9 cellular contexts compared by ENCODE assay signal in genomic region chr22:30920407-30920806, GRCh38. TPM values are rescaled to one million over a fixed set of nuclear protein-coding genes. Genes with fewer than 3 reads are reported as not detected.
DNase-seq lines count a peak whose midpoint lies in the region; ATAC-seq, FAIRE-seq and TF ChIP-seq lines count a peak whose summit lies in the region.
"Had no signal": no experiment of that assay in that cellular context is flagged by ENCODE, and none has a peak within 500 bp of the region (broad histone marks: within the 10 kb centered on the region; RNA-seq: fewer than 3 reads in every experiment).

No MANE protein-coding gene starts in this region.

- in situ Hi-C loops in IMR-90 (cut with MboI; ENCODE audit: low sequenced_read_pairs), result loop anchor here (5.0 to 10.0 kb wide), 2 partner anchors 158 to 286 kb away; partner anchors contain the start of gene SLC35E4

- no peaks in the 10 kb centered on the region; the same call in 1 of the 2 replicates for H3K9me1 ChIP-seq in IMR-90 (ENCODE audit: insufficient read depth, low read length)

- no peak overlapping the region for H3K14ac ChIP-seq in IMR-90 (replicated peaks; ENCODE audit: low read depth, low read length)

- peak overlapping the region; percentile 87 for H3K4me2 ChIP-seq in IMR-90 (ENCODE audit: low read depth, low read length)

- no peak overlapping the region for H3K18ac ChIP-seq in IMR-90 (ENCODE audit: low read depth, low read length)

- no peaks in the 10 kb centered on the region for H3K27me3 ChIP-seq in IMR-90 (ENCODE audit: control insufficient read depth, insufficient read depth, low read length)
- H3K27me3 ChIP-seq in testis, result no peaks in the 10 kb centered on the region

- TF ChIP-seq POLR2A in IMR-90 (IDR thresholded peaks at IDR 0.05; ENCODE audit: low read depth, low read length), result no peak
- TF ChIP-seq POLR2A in testis (IDR thresholded peaks at IDR 0.05), result no peak

- peak; percentile 86 for TF ChIP-seq RAD21 in IMR-90 (IDR thresholded peaks at IDR 0.05; ENCODE audit: low read length)

- TF ChIP-seq CTCF in D721Med (IDR thresholded peaks at IDR 0.05; ENCODE audit: insufficient read depth, missing control alignments) (peak; percentile 87), IMR-90 (conservative IDR thresholded peaks at IDR 0.05; ENCODE audit: low read depth, low read length) (peak; percentile 87), foreskin fibroblast (IDR thresholded peaks at IDR 0.05; ENCODE audit: low read depth, low read length) (peak; percentile 89), omental fat pad (IDR thresholded peaks at IDR 0.05) (peak in 2 of 3 donors; percentile 37 to 71), testis (IDR thresholded peaks at IDR 0.05) (peak; percentile 77 to 86 (median 84))

- H3K79me1 ChIP-seq in IMR-90 (ENCODE audit: low read depth in 1 of 2, low read length in 2 of 2), result no peaks in the 10 kb centered on the region; a peak in 1 of 4 replicates

- H3K36me3 ChIP-seq in IMR-90 (ENCODE audit: control insufficient read depth, insufficient read depth, low read length) (peaks cover 6% of the 10 kb centered on the region; the same call in 1 of the 2 replicates), testis (ENCODE audit: low read depth, missing control alignments) (no peaks in the 10 kb centered on the region)

- no peak overlapping the region for H2BK20ac ChIP-seq in IMR-90 (ENCODE audit: low read depth, low read length)

- H3K4me1 ChIP-seq in IMR-90 (ENCODE audit: control insufficient read depth, insufficient read depth, low read length) (no peaks in the 10 kb centered on the region; the same call in 1 of the 2 replicates), testis (peaks cover 5% of the 10 kb centered on the region)

- H4K20me1 ChIP-seq in IMR-90 (ENCODE audit: insufficient read depth, low read length), result no peaks in the 10 kb centered on the region

- CTCF ChIA-PET in IMR-90 (lab: Yijun Ruan, JAX), result interaction anchor here (0.6 to 1.9 kb wide), 17 partner anchors 8 to 1548 kb away, joined by 3 to 12 read pairs (median 5); no protein-coding TSS in a partner anchor

- POLR2A ChIA-PET in IMR-90 (lab: Charles Lee; ENCODE audit: unreplicated experiment), result no interaction called here

- H2AK5ac ChIP-seq in IMR-90 (ENCODE audit: low read depth, low read length), result no peak overlapping the region

- no TSS peak for BruUV-seq in IMR-90 (replicated peaks; lab: Mats Ljungman, UMichigan)

- ATAC-seq in IMR-90 (ENCODE audit: low read depth) (peak; percentile 90), omental fat pad (ENCODE audit: low FRiP score) (no peak), GM21786 (IDR thresholded peaks at IDR 0.05; ENCODE audit: unreplicated experiment) (no peak)

- no peak overlapping the region for H2BK120ac ChIP-seq in IMR-90 (ENCODE audit: low read depth, low read length)

- H2AK9ac ChIP-seq in IMR-90 (replicated peaks; ENCODE audit: low read depth, low read length, poor library complexity), result no peak overlapping the region

- intact Hi-C loops in IMR-90 (cut with micrococcal nuclease), result loop anchor here (1.0 kb wide), 2 partner anchors 157 to 286 kb away; no protein-coding TSS in a partner anchor
- intact Hi-C loops in testis (cut with DNase I; ENCODE audit: low total_unique reads), result loop anchor here (10.0 kb wide), 2 partner anchors 156 to 286 kb away; partner anchors contain the start of gene SLC35E4

- H3K27ac ChIP-seq in IMR-90 (ENCODE audit: insufficient read depth, low read length) (no peak overlapping the region), testis (no peak overlapping the region)

- no peak for FAIRE-seq in D721Med (lab: Jason Lieb, UNC)
- FAIRE-seq: colon had no signal

- no peak overlapping the region for H2BK5ac ChIP-seq in IMR-90 (ENCODE audit: low read depth, low read length, poor library complexity, severe bottlenecking)

- DNase-seq in D721Med (ENCODE audit: insufficient read length, low spot score) (no peak), IMR-90 (peak; percentile 59), SHP77 treated with DMSO at 0.1 percent for 48 hours (lab: John Stamatoyannopoulos, UW) (peak; percentile 29), activated gamma-delta T cell (lab: John Stamatoyannopoulos, UW) (peak; percentile 53), foreskin fibroblast (peak; percentile 53 to 87), omental fat pad (ENCODE audit: low spot score) (peak; percentile 88), testis (peak; percentile 90)

- dilution Hi-C loops in IMR-90 (cut with HindIII; ENCODE audit: low sequenced_read_pairs, unreplicated experiment), result no loop called here

- no peak overlapping the region for H3K23ac ChIP-seq in IMR-90 (ENCODE audit: low read depth, low read length)

- no peak overlapping the region for H3K4me3 ChIP-seq in IMR-90 (ENCODE audit: insufficient read depth, low read depth, low read length)
- H3K4me3 ChIP-seq in foreskin fibroblast (ENCODE audit: low read depth in 1 of 2, low read length in 2 of 2), result peak overlapping the region; percentile 4 to 8
- H3K4me3 ChIP-seq in testis, result no peak overlapping the region

- no peak overlapping the region for H3K9ac ChIP-seq in IMR-90 (ENCODE audit: low read depth, low read length)

- H4K8ac ChIP-seq in IMR-90 (ENCODE audit: low read depth in 2 of 2, low read length in 2 of 2), result no peak overlapping the region

- H3K56ac ChIP-seq in IMR-90 (ENCODE audit: extremely low read depth, insufficient read depth, low read length), result no peak overlapping the region

- 0% methylated on average over 1 of the region's 9 CpGs; no CpG with 5 or more reads in 1 of the 2 experiments for WGBS in IMR-90 (ENCODE audit: extremely low coverage in 2 of 2, insufficient read length in 1 of 2), 2 experiments
- WGBS in testis, 2 donors, result 0 to 1% methylated on average over 9 of the region's 9 CpGs

- no peak overlapping the region for H3K4ac ChIP-seq in IMR-90 (ENCODE audit: low read depth, low read length)

- H2BK15ac ChIP-seq in IMR-90 (ENCODE audit: low read depth, low read length), result no peak overlapping the region

- H4K5ac ChIP-seq in IMR-90 (ENCODE audit: low read depth, low read length), result no peak overlapping the region

- H3K9me3 ChIP-seq in IMR-90 (ENCODE audit: control insufficient read depth, insufficient read depth, low read length) (no peaks in the 10 kb centered on the region), testis (no peaks in the 10 kb centered on the region)

- H4K91ac ChIP-seq in IMR-90 (ENCODE audit: insufficient read depth, low read depth, low read length), result no peak overlapping the region

- no peak overlapping the region for H2AFZ ChIP-seq in IMR-90 (replicated peaks; ENCODE audit: low read length, poor library complexity)

TF ChIP-seq in IMR-90, 13 proteins besides CTCF, POLR2A, EP300 and RAD21:
- TF ChIP-seq NFE2L2 (IDR thresholded peaks at IDR 0.05; ENCODE audit: low read depth, low read length) (no peak), ELK1 (IDR thresholded peaks at IDR 0.05; ENCODE audit: borderline replicate concordance, low read depth, low read length) (no peak), SMC3 (IDR thresholded peaks at IDR 0.05; ENCODE audit: low read depth, low read length) (peak; percentile 96), RCOR1 (IDR thresholded peaks at IDR 0.05; ENCODE audit: insufficient replicate concordance, low read length) (no peak), CEBPB (IDR thresholded peaks at IDR 0.05; ENCODE audit: low read depth, low read length) (no peak), MXI1 (IDR thresholded peaks at IDR 0.05; ENCODE audit: borderline replicate concordance, low read depth, low read length) (no peak), BHLHE40 (IDR thresholded peaks at IDR 0.05; ENCODE audit: low read depth, low read length) (no peak)
- TF ChIP-seq, protein P1, sequence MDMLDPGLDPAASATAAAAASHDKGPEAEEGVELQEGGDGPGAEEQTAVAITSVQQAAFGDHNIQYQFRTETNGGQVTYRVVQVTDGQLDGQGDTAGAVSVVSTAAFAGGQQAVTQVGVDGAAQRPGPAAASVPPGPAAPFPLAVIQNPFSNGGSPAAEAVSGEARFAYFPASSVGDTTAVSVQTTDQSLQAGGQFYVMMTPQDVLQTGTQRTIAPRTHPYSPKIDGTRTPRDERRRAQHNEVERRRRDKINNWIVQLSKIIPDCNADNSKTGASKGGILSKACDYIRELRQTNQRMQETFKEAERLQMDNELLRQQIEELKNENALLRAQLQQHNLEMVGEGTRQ (IDR thresholded peaks at IDR 0.05; ENCODE audit: low read depth, low read length), result no peak

RNA-seq across cellular contexts. Expression of gene MORC2, which starts 48.2 kb away (rescaled TPM):
- total RNA-seq in IMR-90 (2012; rRNA removed) (20.6 and 24.7 TPM in 2 replicates), omental fat pad (10 to 100 TPM; 13.9 to 18.6 (median 16.0) TPM), testis (10 to 100 TPM; 65.5 to 81.0 TPM)
- polyA plus RNA-seq in IMR-90 (2012; rRNA removed) (12.8 and 15.8 TPM in 2 replicates), testis (ENCODE audit: insufficient read depth, low read depth, low replicate concordance) (64.8 TPM)
- 6.6 and 7.2 TPM in 2 replicates for polyA plus RNA-seq in IMR-90 (2012; cell fraction: cytosol; rRNA removed)
- polyA plus RNA-seq in IMR-90 (2012; cell fraction: nucleus; rRNA removed; ENCODE audit: low replicate concordance), result 17.9 and 32.7 TPM in 2 replicates

RNA-seq across cellular contexts. Expression of gene TUG1, which starts 48.7 kb away (rescaled TPM):
- 63.3 and 68.8 TPM in 2 replicates for total RNA-seq in IMR-90 (2012; rRNA removed)
- 52.1 and 60.6 TPM in 2 replicates for polyA plus RNA-seq in IMR-90 (2012; rRNA removed)
- polyA plus RNA-seq in IMR-90 (2012; cell fraction: cytosol; rRNA removed), result 10.4 and 13.8 TPM in 2 replicates
- polyA plus RNA-seq in IMR-90 (2012; cell fraction: nucleus; rRNA removed; ENCODE audit: low replicate concordance), result 32.1 and 280 TPM in 2 replicates
- total RNA-seq in omental fat pad, result 100 to 1,000 TPM in 1 of 4 donors, 10 to 100 TPM in 3; 55.9 to 108 (median 61.0) TPM
- 100 to 1,000 TPM; 134 to 182 TPM for total RNA-seq in testis
- polyA plus RNA-seq in testis (ENCODE audit: insufficient read depth, low read depth, low replicate concordance), result 157 TPM

Comparison
In these comparisons a context has a peak if more than half of its experiments do, and no peak if none do; other contexts are left out.
1. H3K4me3 ChIP-seq: peak in foreskin fibroblast (2 of 2); none in IMR-90 (single experiment) and testis (0 of 2).
2. Peak in every context shown above with its lines, with median percentiles within 50 percentile points of each other: CTCF ChIP-seq.